ENCODE assay signal across 14 cellular contexts in genomic region chr10:133249094-133249780, GRCh38. TPM values are rescaled to one million over a fixed set of nuclear protein-coding genes. Genes with fewer than 3 reads are reported as not detected.
"Had no signal": no experiment of that assay in that cellular context is flagged by ENCODE, and none has a peak within 500 bp of the region (broad histone marks: within the 10 kb centered on the region; RNA-seq: fewer than 3 reads in every experiment).

No MANE protein-coding gene starts in this region.

- H3K9me3 Mint-ChIP-seq: activated naive CD4-positive, alpha-beta T cell treated with anti-CD3 and anti-CD28 coated beads, Interleukin-2, amount 10 ng/mL, durations not matched to agents 7 days and 5 days; activated T-helper 2 cell treated with anti-CD3 and anti-CD28 coated beads, Interferon-gamma antibody, Interleukin-2, Interleukin-4, amounts not matched to agents 10 μg/mL and 5 μg/mL and 100 μg/mL, durations not matched to agents 14 hours and 24 hours and 36 hours; T-helper 2 cell treated with Interferon-gamma antibody and Interleukin-4, amounts not matched to agents 5 μg/mL and 100 μg/mL, for 36 hours had no signal

- ATAC-seq: activated CD4-positive, CD25-positive, alpha-beta regulatory T cell treated with anti-CD3 and anti-CD28 coated beads, Interleukin-2, amount 50 U/mL, for 24 hours; esophagus mucosa had no signal

- H3K36me3 Mint-ChIP-seq: activated naive CD4-positive, alpha-beta T cell treated with anti-CD3 and anti-CD28 coated beads, Interleukin-2, amount 10 ng/mL, durations not matched to agents 7 days and 5 days had no signal

- H3K4me3 Mint-ChIP-seq: activated naive CD4-positive, alpha-beta T cell treated with anti-CD3 and anti-CD28 coated beads, Interleukin-2, amount 10 ng/mL, durations not matched to agents 7 days and 5 days; T-helper 2 cell treated with Interferon-gamma antibody and Interleukin-4, amounts not matched to agents 5 μg/mL and 100 μg/mL, for 36 hours had no signal

- H3K27me3 ChIP-seq: cardiac muscle cell had no signal

- DNase-seq: activated naive CD4-positive, alpha-beta T cell treated with anti-CD3 and anti-CD28 coated beads, Interleukin-2, amount 10 ng/mL, durations not matched to agents 7 days and 5 days; stimulated activated CD4-positive, alpha-beta T cell treated with anti-CD3 and anti-CD28 coated beads, Interleukin-15, amount 100 ng/mL, for 24 hours; stimulated activated CD4-positive, alpha-beta T cell treated with anti-CD3 and anti-CD28 coated beads, Interleukin-4, amount 100 ng/mL, for 24 hours; stimulated activated naive CD4-positive, alpha-beta T cell; trophoblast cell had no signal

- H3K27ac Mint-ChIP-seq: activated naive CD4-positive, alpha-beta T cell treated with anti-CD3 and anti-CD28 coated beads, Interleukin-2, amount 10 ng/mL, durations not matched to agents 7 days and 5 days; activated T-helper 2 cell treated with anti-CD3 and anti-CD28 coated beads, Interferon-gamma antibody, Interleukin-2, Interleukin-4, amounts not matched to agents 10 μg/mL and 5 μg/mL and 100 μg/mL, durations not matched to agents 14 hours and 24 hours and 36 hours; T-helper 2 cell treated with Interferon-gamma antibody and Interleukin-4, amounts not matched to agents 5 μg/mL and 100 μg/mL, for 36 hours had no signal

- H3K27ac ChIP-seq: cardiac muscle cell, neutrophil, skin epidermis had no signal

- H3K4me3 ChIP-seq: cardiac muscle cell, lung, skin epidermis had no signal

- H3K9me3 ChIP-seq: neutrophil had no signal

- H3K36me3 ChIP-seq: cardiac muscle cell, neutrophil had no signal

RNA-seq across cellular contexts. Expression of gene VENTX, which starts 11.6 kb away (rescaled TPM):
- total RNA-seq: activated T-helper 2 cell treated with anti-CD3 and anti-CD28 coated beads, Interferon-gamma antibody, Interleukin-2, Interleukin-4, amounts not matched to agents 10 μg/mL and 5 μg/mL and 100 μg/mL, durations not matched to agents 14 hours and 24 hours and 36 hours; cardiac muscle cell had no signal
- polyA plus RNA-seq: cardiac muscle cell had no signal

RNA-seq across cellular contexts. Expression of gene UTF1, which starts 19.2 kb away (rescaled TPM):
- total RNA-seq: cardiac muscle cell, esophagus mucosa, subcutaneous adipose tissue had no signal
- polyA plus RNA-seq: cardiac muscle cell had no signal
